ENCODE assay signal across 14 cellular contexts in the genomic region with DNA sequence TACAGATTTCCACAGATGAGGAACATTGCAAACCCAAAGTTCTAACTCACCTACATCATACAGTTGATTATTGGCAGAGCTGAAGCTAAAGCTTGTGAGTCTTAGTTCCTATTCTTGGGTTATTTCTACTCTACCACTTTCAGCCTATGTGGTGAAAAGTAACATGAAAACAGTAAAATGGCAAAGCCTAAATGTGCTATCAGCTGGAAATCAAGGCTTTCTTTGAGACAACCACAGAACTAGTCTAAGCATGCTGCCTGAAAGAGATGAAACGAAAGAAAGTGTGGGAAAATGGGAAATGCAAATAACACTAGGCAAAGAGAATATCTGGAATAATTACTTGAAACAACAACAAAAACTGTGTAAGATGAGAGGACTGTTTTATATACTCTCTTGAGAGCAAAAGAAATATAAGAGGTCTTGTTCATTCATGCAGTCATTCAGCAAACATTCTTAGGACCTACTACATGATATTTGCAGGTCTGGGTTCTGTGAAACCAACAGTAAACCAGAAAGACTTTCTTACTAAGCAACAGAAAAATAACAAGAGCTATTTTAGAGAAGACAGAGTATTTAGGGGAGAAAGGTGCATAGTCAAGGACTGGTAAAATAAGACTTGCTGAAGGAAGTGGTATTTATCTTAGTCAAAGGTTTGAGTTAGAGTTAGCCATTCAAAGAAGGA.
DNase-seq lines count a peak whose midpoint lies in the region; ATAC-seq and TF ChIP-seq lines count a peak whose summit lies in the region.
"Had no signal": no experiment of that assay in that cellular context is flagged by ENCODE, and none has a peak within 500 bp of the region (broad histone marks: within the 10 kb centered on the region; RNA-seq: fewer than 3 reads in every experiment).

No MANE protein-coding gene starts in this region.

- no peak for TF ChIP-seq CTCF in GM13977 (IDR thresholded peaks at IDR 0.05; ENCODE audit: extremely low read depth, insufficient read depth, missing control alignments)

- peak; percentile 87 for ATAC-seq in GM21360 (IDR thresholded peaks at IDR 0.05; ENCODE audit: unreplicated experiment)
- ATAC-seq in HG02852 (IDR thresholded peaks at IDR 0.05; ENCODE audit: unreplicated experiment) = peak; percentile 75
- ATAC-seq in HG03442 (IDR thresholded peaks at IDR 0.05; ENCODE audit: unreplicated experiment) = peak; percentile 78

- DNase-seq in GM13977 (ENCODE audit: low spot score) = peak; percentile 16
- no peak for DNase-seq in stimulated activated CD4-positive, alpha-beta T cell treated with anti-CD3 and anti-CD28 coated beads, Interleukin-4, amount 100 ng/mL, for 1 hour
- DNase-seq in head of caudate nucleus = no peak
- DNase-seq in iPS-NIHi11 (ENCODE audit: low spot score) = no peak
- no peak for DNase-seq in GF-D8 (lab: John Stamatoyannopoulos, UW)
- DNase-seq: activated T-cell treated with anti-CD3 and anti-CD28 coated beads for 4 hours; DMS 273 treated with DMSO at 0.1 percent for 48 hours; KBM-7; NCI-H2081 treated with DMSO at 0.1 percent for 48 hours; stimulated activated CD4-positive, alpha-beta T cell treated with anti-CD3 and anti-CD28 coated beads, Interleukin-1b, Interleukin-23, amount 100 ng/mL, for 48 hours; stimulated activated naive CD4-positive, alpha-beta T cell had no signal

- intact Hi-C loops in head of caudate nucleus (cut with DNase I) = no loop called here

- in situ Hi-C loops in GM13977 (cut with MboI; ENCODE audit: low pct_unique_long_range_greater_than_20kb, low sequenced_read_pairs, unreplicated experiment) = no loop called here
